ENCODE assay signal across 11 cellular contexts in genomic region chr6:139977887-139978332, GRCh38.
DNase-seq lines count a peak whose midpoint lies in the region; ATAC-seq, FAIRE-seq and TF ChIP-seq lines count a peak whose summit lies in the region.
"Had no signal": no experiment of that assay in that cellular context is flagged by ENCODE, and none has a peak within 500 bp of the region (broad histone marks: within the 10 kb centered on the region; RNA-seq: fewer than 3 reads in every experiment).

No MANE protein-coding gene starts in this region.

- H3K27me3 ChIP-seq in Panc1 (ENCODE audit: control insufficient read depth, insufficient read depth, low read length) (no peaks in the 10 kb centered on the region), pancreas (no peaks in the 10 kb centered on the region)
- H3K27me3 ChIP-seq: colonic mucosa had no signal

- H3K27me3 Mint-ChIP-seq in naive thymus-derived CD8-positive, alpha-beta T cell: peaks cover 0 to 9% (median 6%) of the 10 kb centered on the region in 5 donors
- H3K27me3 Mint-ChIP-seq: activated CD8-positive, alpha-beta memory T cell treated with anti-CD3 and anti-CD28 coated beads, Interleukin-2, amount 10 ng/mL, durations not matched to agents 7 days and 5 days had no signal

- H3K27ac ChIP-seq in Panc1 (ENCODE audit: low read length) (peak overlapping the region; percentile 85), pancreas (peak overlapping the region in 3 of 4 donors; percentile 25 to 69 (median 62))
- H3K27ac ChIP-seq: colonic mucosa, HL-60 had no signal

- no peak overlapping the region for H3K4me3 Mint-ChIP-seq in naive thymus-derived CD8-positive, alpha-beta T cell
- H3K4me3 Mint-ChIP-seq: activated CD8-positive, alpha-beta memory T cell treated with anti-CD3 and anti-CD28 coated beads, Interleukin-2, amount 10 ng/mL, durations not matched to agents 7 days and 5 days had no signal

- POLR2A ChIA-PET in Panc1 (lab: Charles Lee): no interaction called here
- POLR2A ChIA-PET in naive thymus-derived CD8-positive, alpha-beta T cell (lab: Charles Lee): no interaction called here

- in situ Hi-C loops in Panc1 (cut with HindIII; ENCODE audit: low pct_unique_long_range_greater_than_20kb, low sequenced_read_pairs): no loop called here

- CTCF ChIA-PET in Panc1 (lab: Charles Lee): no interaction called here

- TF ChIP-seq CTCF in Panc1 (IDR thresholded peaks at IDR 0.05) (no peak), fibroblast of mammary gland (conservative IDR thresholded peaks at IDR 0.05; ENCODE audit: control insufficient read depth, insufficient read depth, low read depth, low read length) (no peak), pancreas (IDR thresholded peaks at IDR 0.05) (no peak)

- no TSS peak for BruUV-seq in Panc1 (replicated peaks; lab: Mats Ljungman, UMichigan)

- H3K4me1 ChIP-seq in Panc1 (ENCODE audit: control insufficient read depth, insufficient read depth, low read length) (peaks cover 34% of the 10 kb centered on the region), pancreas (peaks cover 7 to 26% (median 19%) of the 10 kb centered on the region in 3 donors)
- H3K4me1 ChIP-seq: colonic mucosa had no signal

- peaks cover 4 to 12% (median 6%) of the 10 kb centered on the region in 4 donors for H3K4me1 Mint-ChIP-seq in naive thymus-derived CD8-positive, alpha-beta T cell
- H3K4me1 Mint-ChIP-seq: activated CD8-positive, alpha-beta memory T cell treated with anti-CD3 and anti-CD28 coated beads, Interleukin-2, amount 10 ng/mL, durations not matched to agents 7 days and 5 days had no signal

- peak; percentile 87 for ATAC-seq in Panc1
- peak; percentile 68 to 75 (median 72) for ATAC-seq in pancreas
- no peak for ATAC-seq in HG02678 (IDR thresholded peaks at IDR 0.05; ENCODE audit: unreplicated experiment)
- ATAC-seq in naive thymus-derived CD8-positive, alpha-beta T cell: no peak
- ATAC-seq: activated CD8-positive, alpha-beta memory T cell treated with anti-CD3 and anti-CD28 coated beads, Interleukin-2, amount 10 ng/mL, durations not matched to agents 7 days and 5 days had no signal

- no peaks in the 10 kb centered on the region for H3K36me3 Mint-ChIP-seq in naive thymus-derived CD8-positive, alpha-beta T cell
- H3K36me3 Mint-ChIP-seq: activated CD8-positive, alpha-beta memory T cell treated with anti-CD3 and anti-CD28 coated beads, Interleukin-2, amount 10 ng/mL, durations not matched to agents 7 days and 5 days had no signal

- intact Hi-C loops in Panc1 (cut with micrococcal nuclease; ENCODE audit: unreplicated experiment): no loop called here
- intact Hi-C loops in pancreas (cut with DNase I): no loop called here

- H3K36me3 ChIP-seq in Panc1 (ENCODE audit: control insufficient read depth, insufficient read depth, low read length): no peaks in the 10 kb centered on the region
- no peaks in the 10 kb centered on the region for H3K36me3 ChIP-seq in pancreas
- H3K36me3 ChIP-seq: colonic mucosa had no signal

- DNase-seq in DMS53 treated with DMSO at 0.1 percent for 48 hours (lab: John Stamatoyannopoulos, UW; ENCODE audit: unreplicated experiment) (peak; percentile 64), Panc1 (ENCODE audit: low read depth, low spot score) (peak; percentile 77), fibroblast of mammary gland (ENCODE audit: low read depth) (peak; percentile 75), pancreas (peak in 3 of 6 donors; percentile 16 to 43 (median 17)), NCI-H146 treated with DMSO at 0.1 percent for 48 hours (lab: John Stamatoyannopoulos, UW; ENCODE audit: unreplicated experiment) (no peak), hypothalamus (lab: John Stamatoyannopoulos, UW) (no peak)
- no peak for DNase-seq in naive thymus-derived CD8-positive, alpha-beta T cell
- DNase-seq: activated CD8-positive, alpha-beta memory T cell treated with anti-CD3 and anti-CD28 coated beads, Interleukin-2, amount 10 ng/mL, durations not matched to agents 7 days and 5 days; colonic mucosa had no signal

- no peaks in the 10 kb centered on the region for H3K9me3 ChIP-seq in Panc1 (ENCODE audit: control insufficient read depth, insufficient read depth, low read depth, low read length)
- H3K9me3 ChIP-seq in pancreas: no peaks in the 10 kb centered on the region
- H3K9me3 ChIP-seq: colonic mucosa had no signal

- H3K27ac Mint-ChIP-seq in naive thymus-derived CD8-positive, alpha-beta T cell: no peak overlapping the region
- H3K27ac Mint-ChIP-seq: activated CD8-positive, alpha-beta memory T cell treated with anti-CD3 and anti-CD28 coated beads, Interleukin-2, amount 10 ng/mL, durations not matched to agents 7 days and 5 days had no signal

- no peak for FAIRE-seq in pancreas (lab: Jason Lieb, UNC)

- 10 to 12% methylated on average over 2 of the region's 2 CpGs for WGBS in pancreas, 2 donors

- no peaks in the 10 kb centered on the region for H3K9me3 Mint-ChIP-seq in naive thymus-derived CD8-positive, alpha-beta T cell

- no peak overlapping the region for H3K4me3 ChIP-seq in Panc1 (ENCODE audit: low read depth in 2 of 2, low read length in 2 of 2)
- no peak overlapping the region for H3K4me3 ChIP-seq in fibroblast of mammary gland (ENCODE audit: control insufficient read depth, low read depth, low read length)
- no peak overlapping the region for H3K4me3 ChIP-seq in pancreas
- H3K4me3 ChIP-seq: colonic mucosa had no signal

Comparison
In these comparisons a context has a peak if more than half of its experiments do, and no peak if none do; other contexts are left out.
1. DNase-seq: peak in DMS53 treated with DMSO at 0.1 percent for 48 hours (single experiment), Panc1 (single experiment) and fibroblast of mammary gland (single experiment); none in NCI-H146 treated with DMSO at 0.1 percent for 48 hours (single experiment), naive thymus-derived CD8-positive, alpha-beta T cell (0 of 10) and hypothalamus (0 of 51).
2. ATAC-seq: peak in Panc1 (single experiment) and pancreas (4 of 4); none in HG02678 (single experiment) and naive thymus-derived CD8-positive, alpha-beta T cell (0 of 2).